ENCODE assay signal across 1 cellular context in genomic region chr7:12834782-12835181, GRCh38.
TF ChIP-seq lines count a peak whose summit lies in the region.

No MANE protein-coding gene starts in this region.

TF ChIP-seq in K562, 482 proteins besides CTCF, POLR2A, EP300 and RAD21 (continued from another document):
- no peak for TF ChIP-seq MNT (conservative IDR thresholded peaks at IDR 0.05)
